7 cellular contexts compared by ENCODE assay signal in genomic region chr16:25167920-25168319, GRCh38. TPM values are rescaled to one million over a fixed set of nuclear protein-coding genes. Genes with fewer than 3 reads are reported as not detected.
"Had no signal": no experiment of that assay in that cellular context is flagged by ENCODE, and none has a peak within 500 bp of the region (broad histone marks: within the 10 kb centered on the region; RNA-seq: fewer than 3 reads in every experiment).

No MANE protein-coding gene starts in this region.

RNA-seq across cellular contexts. Expression of gene AQP8, which starts 48.8 kb away (rescaled TPM):
- total RNA-seq: stomach, suprapubic skin, thyroid gland, tibial nerve, upper lobe of right lung, urinary bladder, vagina had no signal
- polyA plus RNA-seq: urinary bladder had no signal
